1 cellular context compared by ENCODE assay signal in the genomic region with DNA sequence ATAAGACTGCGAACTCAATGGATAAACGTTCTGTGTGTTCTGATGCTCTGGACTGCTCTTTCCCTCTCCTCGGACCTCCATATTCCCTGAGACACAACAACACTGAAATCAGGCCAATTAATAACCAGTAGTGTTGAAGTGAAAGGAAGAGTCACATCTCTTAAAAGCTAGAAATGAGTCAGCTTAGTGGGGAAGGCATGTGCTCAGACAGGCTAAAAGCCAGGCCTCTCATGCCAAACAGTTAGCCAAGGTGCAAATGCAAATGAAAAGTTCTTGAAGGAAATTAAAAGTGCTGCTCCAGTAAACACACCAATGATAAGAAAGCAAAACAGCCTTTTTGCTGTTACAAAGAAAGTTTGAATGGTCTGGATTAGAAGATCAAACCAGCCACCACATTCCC.
TF ChIP-seq lines count a peak whose summit lies in the region.

No MANE protein-coding gene starts in this region.

TF ChIP-seq in GM12878, 131 proteins besides CTCF, POLR2A, EP300 and RAD21 (continued from another document):
- TF ChIP-seq, protein P1, sequence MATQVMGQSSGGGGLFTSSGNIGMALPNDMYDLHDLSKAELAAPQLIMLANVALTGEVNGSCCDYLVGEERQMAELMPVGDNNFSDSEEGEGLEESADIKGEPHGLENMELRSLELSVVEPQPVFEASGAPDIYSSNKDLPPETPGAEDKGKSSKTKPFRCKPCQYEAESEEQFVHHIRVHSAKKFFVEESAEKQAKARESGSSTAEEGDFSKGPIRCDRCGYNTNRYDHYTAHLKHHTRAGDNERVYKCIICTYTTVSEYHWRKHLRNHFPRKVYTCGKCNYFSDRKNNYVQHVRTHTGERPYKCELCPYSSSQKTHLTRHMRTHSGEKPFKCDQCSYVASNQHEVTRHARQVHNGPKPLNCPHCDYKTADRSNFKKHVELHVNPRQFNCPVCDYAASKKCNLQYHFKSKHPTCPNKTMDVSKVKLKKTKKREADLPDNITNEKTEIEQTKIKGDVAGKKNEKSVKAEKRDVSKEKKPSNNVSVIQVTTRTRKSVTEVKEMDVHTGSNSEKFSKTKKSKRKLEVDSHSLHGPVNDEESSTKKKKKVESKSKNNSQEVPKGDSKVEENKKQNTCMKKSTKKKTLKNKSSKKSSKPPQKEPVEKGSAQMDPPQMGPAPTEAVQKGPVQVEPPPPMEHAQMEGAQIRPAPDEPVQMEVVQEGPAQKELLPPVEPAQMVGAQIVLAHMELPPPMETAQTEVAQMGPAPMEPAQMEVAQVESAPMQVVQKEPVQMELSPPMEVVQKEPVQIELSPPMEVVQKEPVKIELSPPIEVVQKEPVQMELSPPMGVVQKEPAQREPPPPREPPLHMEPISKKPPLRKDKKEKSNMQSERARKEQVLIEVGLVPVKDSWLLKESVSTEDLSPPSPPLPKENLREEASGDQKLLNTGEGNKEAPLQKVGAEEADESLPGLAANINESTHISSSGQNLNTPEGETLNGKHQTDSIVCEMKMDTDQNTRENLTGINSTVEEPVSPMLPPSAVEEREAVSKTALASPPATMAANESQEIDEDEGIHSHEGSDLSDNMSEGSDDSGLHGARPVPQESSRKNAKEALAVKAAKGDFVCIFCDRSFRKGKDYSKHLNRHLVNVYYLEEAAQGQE (IDR thresholded peaks at IDR 0.05; ENCODE audit: low read depth, low read length): no peak
- peak; percentile 85 for TF ChIP-seq IRF4 (IDR thresholded peaks at IDR 0.05; ENCODE audit: low read depth, low read length)
- peak; percentile 60 for TF ChIP-seq RUNX3 (IDR thresholded peaks at IDR 0.05; ENCODE audit: low read length)
- no peak for TF ChIP-seq ATF7 (IDR thresholded peaks at IDR 0.05; ENCODE audit: low read depth)
- peak; percentile 3; the same call in 1 of the 2 replicates for TF ChIP-seq SPI1 (IDR thresholded peaks at IDR 0.05; ENCODE audit: borderline replicate concordance, insufficient read depth, low read depth, low read length)
- TF ChIP-seq NFIC (IDR thresholded peaks at IDR 0.05; ENCODE audit: low read depth, low read length): no peak
- TF ChIP-seq EED (IDR thresholded peaks at IDR 0.05; ENCODE audit: low read depth): no peak
- TF ChIP-seq KLF5 (IDR thresholded peaks at IDR 0.05; ENCODE audit: partially characterized antibody): no peak
- TF ChIP-seq PML (IDR thresholded peaks at IDR 0.05; ENCODE audit: low read length): no peak
- TF ChIP-seq KDM1A (IDR thresholded peaks at IDR 0.05; ENCODE audit: borderline replicate concordance): no peak
- no peak for TF ChIP-seq GABPA (IDR thresholded peaks at IDR 0.05; ENCODE audit: low read depth)
- TF ChIP-seq, protein P2, sequence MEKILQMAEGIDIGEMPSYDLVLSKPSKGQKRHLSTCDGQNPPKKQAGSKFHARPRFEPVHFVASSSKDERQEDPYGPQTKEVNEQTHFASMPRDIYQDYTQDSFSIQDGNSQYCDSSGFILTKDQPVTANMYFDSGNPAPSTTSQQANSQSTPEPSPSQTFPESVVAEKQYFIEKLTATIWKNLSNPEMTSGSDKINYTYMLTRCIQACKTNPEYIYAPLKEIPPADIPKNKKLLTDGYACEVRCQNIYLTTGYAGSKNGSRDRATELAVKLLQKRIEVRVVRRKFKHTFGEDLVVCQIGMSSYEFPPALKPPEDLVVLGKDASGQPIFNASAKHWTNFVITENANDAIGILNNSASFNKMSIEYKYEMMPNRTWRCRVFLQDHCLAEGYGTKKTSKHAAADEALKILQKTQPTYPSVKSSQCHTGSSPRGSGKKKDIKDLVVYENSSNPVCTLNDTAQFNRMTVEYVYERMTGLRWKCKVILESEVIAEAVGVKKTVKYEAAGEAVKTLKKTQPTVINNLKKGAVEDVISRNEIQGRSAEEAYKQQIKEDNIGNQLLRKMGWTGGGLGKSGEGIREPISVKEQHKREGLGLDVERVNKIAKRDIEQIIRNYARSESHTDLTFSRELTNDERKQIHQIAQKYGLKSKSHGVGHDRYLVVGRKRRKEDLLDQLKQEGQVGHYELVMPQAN (conservative IDR thresholded peaks at IDR 0.05): no peak
- TF ChIP-seq, protein P3, sequence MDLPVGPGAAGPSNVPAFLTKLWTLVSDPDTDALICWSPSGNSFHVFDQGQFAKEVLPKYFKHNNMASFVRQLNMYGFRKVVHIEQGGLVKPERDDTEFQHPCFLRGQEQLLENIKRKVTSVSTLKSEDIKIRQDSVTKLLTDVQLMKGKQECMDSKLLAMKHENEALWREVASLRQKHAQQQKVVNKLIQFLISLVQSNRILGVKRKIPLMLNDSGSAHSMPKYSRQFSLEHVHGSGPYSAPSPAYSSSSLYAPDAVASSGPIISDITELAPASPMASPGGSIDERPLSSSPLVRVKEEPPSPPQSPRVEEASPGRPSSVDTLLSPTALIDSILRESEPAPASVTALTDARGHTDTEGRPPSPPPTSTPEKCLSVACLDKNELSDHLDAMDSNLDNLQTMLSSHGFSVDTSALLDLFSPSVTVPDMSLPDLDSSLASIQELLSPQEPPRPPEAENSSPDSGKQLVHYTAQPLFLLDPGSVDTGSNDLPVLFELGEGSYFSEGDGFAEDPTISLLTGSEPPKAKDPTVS (IDR thresholded peaks at IDR 0.05; ENCODE audit: low read depth, low read length): no peak
- TF ChIP-seq HDGF (IDR thresholded peaks at IDR 0.05): no peak
- peak in 1 of 2 experiments; percentile 35; a peak in 1 of 4 replicates for TF ChIP-seq IKZF2 (IDR thresholded peaks at IDR 0.05)
- no peak for TF ChIP-seq POLR2AphosphoS5 (IDR thresholded peaks at IDR 0.05; ENCODE audit: low read length)
- TF ChIP-seq MEF2A (IDR thresholded peaks at IDR 0.05; ENCODE audit: insufficient read depth, low read depth, low read length): no peak
- TF ChIP-seq JUND (IDR thresholded peaks at IDR 0.05; ENCODE audit: low read depth, low read length): peak; percentile 70; the same call in 1 of the 2 replicates
- TF ChIP-seq, protein P4, sequence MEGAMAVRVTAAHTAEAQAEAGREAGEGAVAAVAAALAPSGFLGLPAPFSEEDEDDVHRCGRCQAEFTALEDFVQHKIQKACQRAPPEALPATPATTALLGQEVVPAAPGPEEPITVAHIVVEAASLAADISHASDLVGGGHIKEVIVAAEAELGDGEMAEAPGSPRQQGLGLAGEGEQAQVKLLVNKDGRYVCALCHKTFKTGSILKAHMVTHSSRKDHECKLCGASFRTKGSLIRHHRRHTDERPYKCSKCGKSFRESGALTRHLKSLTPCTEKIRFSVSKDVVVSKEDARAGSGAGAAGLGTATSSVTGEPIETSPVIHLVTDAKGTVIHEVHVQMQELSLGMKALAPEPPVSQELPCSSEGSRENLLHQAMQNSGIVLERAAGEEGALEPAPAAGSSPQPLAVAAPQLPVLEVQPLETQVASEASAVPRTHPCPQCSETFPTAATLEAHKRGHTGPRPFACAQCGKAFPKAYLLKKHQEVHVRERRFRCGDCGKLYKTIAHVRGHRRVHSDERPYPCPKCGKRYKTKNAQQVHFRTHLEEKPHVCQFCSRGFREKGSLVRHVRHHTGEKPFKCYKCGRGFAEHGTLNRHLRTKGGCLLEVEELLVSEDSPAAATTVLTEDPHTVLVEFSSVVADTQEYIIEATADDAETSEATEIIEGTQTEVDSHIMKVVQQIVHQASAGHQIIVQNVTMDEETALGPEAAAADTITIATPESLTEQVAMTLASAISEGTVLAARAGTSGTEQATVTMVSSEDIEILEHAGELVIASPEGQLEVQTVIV (IDR thresholded peaks at IDR 0.05; ENCODE audit: borderline replicate concordance, partially characterized antibody): no peak
- no peak for TF ChIP-seq RBBP5 (conservative IDR thresholded peaks at IDR 0.05)
- no peak for TF ChIP-seq ASH2L (IDR thresholded peaks at IDR 0.05; ENCODE audit: borderline replicate concordance, low read depth)
- TF ChIP-seq, protein P5, sequence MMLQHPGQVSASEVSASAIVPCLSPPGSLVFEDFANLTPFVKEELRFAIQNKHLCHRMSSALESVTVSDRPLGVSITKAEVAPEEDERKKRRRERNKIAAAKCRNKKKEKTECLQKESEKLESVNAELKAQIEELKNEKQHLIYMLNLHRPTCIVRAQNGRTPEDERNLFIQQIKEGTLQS (IDR thresholded peaks at IDR 0.05; ENCODE audit: borderline replicate concordance, extremely low read depth, low read depth, low read length): no peak
- no peak for TF ChIP-seq FOXM1 (IDR thresholded peaks at IDR 0.05; ENCODE audit: low read depth, low read length)
- TF ChIP-seq, protein P6, sequence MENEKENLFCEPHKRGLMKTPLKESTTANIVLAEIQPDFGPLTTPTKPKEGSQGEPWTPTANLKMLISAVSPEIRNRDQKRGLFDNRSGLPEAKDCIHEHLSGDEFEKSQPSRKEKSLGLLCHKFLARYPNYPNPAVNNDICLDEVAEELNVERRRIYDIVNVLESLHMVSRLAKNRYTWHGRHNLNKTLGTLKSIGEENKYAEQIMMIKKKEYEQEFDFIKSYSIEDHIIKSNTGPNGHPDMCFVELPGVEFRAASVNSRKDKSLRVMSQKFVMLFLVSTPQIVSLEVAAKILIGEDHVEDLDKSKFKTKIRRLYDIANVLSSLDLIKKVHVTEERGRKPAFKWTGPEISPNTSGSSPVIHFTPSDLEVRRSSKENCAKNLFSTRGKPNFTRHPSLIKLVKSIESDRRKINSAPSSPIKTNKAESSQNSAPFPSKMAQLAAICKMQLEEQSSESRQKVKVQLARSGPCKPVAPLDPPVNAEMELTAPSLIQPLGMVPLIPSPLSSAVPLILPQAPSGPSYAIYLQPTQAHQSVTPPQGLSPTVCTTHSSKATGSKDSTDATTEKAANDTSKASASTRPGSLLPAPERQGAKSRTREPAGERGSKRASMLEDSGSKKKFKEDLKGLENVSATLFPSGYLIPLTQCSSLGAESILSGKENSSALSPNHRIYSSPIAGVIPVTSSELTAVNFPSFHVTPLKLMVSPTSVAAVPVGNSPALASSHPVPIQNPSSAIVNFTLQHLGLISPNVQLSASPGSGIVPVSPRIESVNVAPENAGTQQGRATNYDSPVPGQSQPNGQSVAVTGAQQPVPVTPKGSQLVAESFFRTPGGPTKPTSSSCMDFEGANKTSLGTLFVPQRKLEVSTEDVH (IDR thresholded peaks at IDR 0.05; ENCODE audit: low read depth, partially characterized antibody): no peak
